21 cellular contexts compared by ENCODE assay signal in genomic region chr20:4702562-4703280, GRCh38. TPM values are rescaled to one million over a fixed set of nuclear protein-coding genes. Genes with fewer than 3 reads are reported as not detected.
DNase-seq lines count a peak whose midpoint lies in the region; ATAC-seq lines count a peak whose summit lies in the region.
"Had no signal": no experiment of that assay in that cellular context is flagged by ENCODE, and none has a peak within 500 bp of the region (broad histone marks: within the 10 kb centered on the region; RNA-seq: fewer than 3 reads in every experiment).

No MANE protein-coding gene starts in this region.

- H3K27ac ChIP-seq in GM23248 = no peak overlapping the region
- H3K27ac ChIP-seq: BLaER1, body of pancreas, heart left ventricle, sigmoid colon, SJCRH30, thoracic aorta had no signal

- DNase-seq in GM23248 = peak; percentile 8
- peak; percentile 37 for DNase-seq in KBM-7
- peak; percentile 28 for DNase-seq in activated T-cell treated with anti-CD3 and anti-CD28 coated beads, Interleukin-2, amount 50 U/mL, for 48 hours
- DNase-seq in memory B cell (ENCODE audit: low spot score in 2 of 2) = no peak
- no peak for DNase-seq in DMS153 treated with DMSO at 0.1 percent for 48 hours (lab: John Stamatoyannopoulos, UW; ENCODE audit: unreplicated experiment)
- no peak for DNase-seq in NCI-H146 treated with DMSO at 0.1 percent for 48 hours (lab: John Stamatoyannopoulos, UW; ENCODE audit: unreplicated experiment)
- DNase-seq in NK-92 treated with Interleukin-12 subunit alpha and Interleukin-12 subunit beta, amount 100 ng/mL, for 24 hours (lab: John Stamatoyannopoulos, UW) = no peak
- DNase-seq: activated CD4-positive, alpha-beta memory T cell treated with anti-CD3 and anti-CD28 coated beads, Interleukin-2, amount 10 ng/mL, durations not matched to agents 7 days and 5 days; body of pancreas; dermis blood vessel endothelial cell; heart left ventricle; kidney glomerular epithelial cell; MV-4-11; NCI-H82; occipital lobe; sigmoid colon; SJCRH30; stimulated activated CD4-positive, alpha-beta T cell treated with anti-CD3 and anti-CD28 coated beads, Interleukin-2, amount 100 ng/mL, for 24 hours had no signal

- peaks cover 9% of the 10 kb centered on the region for H3K36me3 Mint-ChIP-seq in memory B cell

- H3K27me3 Mint-ChIP-seq in memory B cell = no peaks in the 10 kb centered on the region
- H3K27me3 Mint-ChIP-seq: activated CD4-positive, alpha-beta memory T cell treated with anti-CD3 and anti-CD28 coated beads, Interleukin-2, amount 10 ng/mL, durations not matched to agents 7 days and 5 days had no signal

- H3K4me2 ChIP-seq in GM23248 (ENCODE audit: unreplicated experiment) = no peak overlapping the region
- H3K4me2 ChIP-seq: BLaER1 had no signal

- 58 to 67% methylated on average over 7 of the region's 7 CpGs for WGBS in GM23248 (ENCODE audit: low coverage in 1 of 2, low lambda C conversion rate in 2 of 2, missing lambda C conversion rate in 2 of 2), 2 experiments

- H3K4me3 Mint-ChIP-seq in memory B cell = no peak overlapping the region
- H3K4me3 Mint-ChIP-seq: activated CD4-positive, alpha-beta memory T cell treated with anti-CD3 and anti-CD28 coated beads, Interleukin-2, amount 10 ng/mL, durations not matched to agents 7 days and 5 days had no signal

- H3K27ac Mint-ChIP-seq in memory B cell = peak overlapping the region; percentile 7
- H3K27ac Mint-ChIP-seq: activated CD4-positive, alpha-beta memory T cell treated with anti-CD3 and anti-CD28 coated beads, Interleukin-2, amount 10 ng/mL, durations not matched to agents 7 days and 5 days had no signal

- H3K79me2 ChIP-seq in GM23248 (ENCODE audit: insufficient read depth) = peaks cover 32% of the 10 kb centered on the region

- peaks cover 34% of the 10 kb centered on the region for H3F3A ChIP-seq in GM23248 (ENCODE audit: insufficient read depth)

- peaks cover 9% of the 10 kb centered on the region; the same call in 1 of the 2 replicates for H3K4me1 ChIP-seq in GM23248 (ENCODE audit: insufficient read depth)

- in situ Hi-C loops in GM23248 (cut with MboI) = no loop called here
- in situ Hi-C loops in KBM-7 (cut with MboI; ENCODE audit: low pct_unique_long_range_greater_than_20kb, low sequenced_read_pairs) = no loop called here

- no peaks in the 10 kb centered on the region for H3K9me2 ChIP-seq in GM23248 (ENCODE audit: insufficient read depth)

- H3K9me3 ChIP-seq in GM23248 (ENCODE audit: low read depth) = no peaks in the 10 kb centered on the region
- H3K9me3 ChIP-seq: BLaER1, body of pancreas, heart left ventricle, sigmoid colon, SJCRH30, thoracic aorta had no signal

- H3K36me3 ChIP-seq in GM23248 (ENCODE audit: low read depth) = peaks cover 29% of the 10 kb centered on the region

- no peak overlapping the region for H3K9ac ChIP-seq in GM23248
- H3K9ac ChIP-seq: BLaER1 had no signal

- no peak for ATAC-seq in memory B cell (ENCODE audit: low read depth)
- ATAC-seq: body of pancreas had no signal

- H3K4me3 ChIP-seq in GM23248 = no peak overlapping the region
- H3K4me3 ChIP-seq: BLaER1, body of pancreas, heart left ventricle, sigmoid colon, SJCRH30, thoracic aorta had no signal

- peaks cover 7% of the 10 kb centered on the region; the same call in 1 of the 2 replicates for H4K20me1 ChIP-seq in GM23248 (ENCODE audit: insufficient read depth)

- H2AFZ ChIP-seq in GM23248 = no peak overlapping the region

- H3K27me3 ChIP-seq in GM23248 (replicated peaks; ENCODE audit: insufficient read depth) = no peaks in the 10 kb centered on the region
- H3K27me3 ChIP-seq: BLaER1, body of pancreas, heart left ventricle, sigmoid colon, SJCRH30 had no signal

- peaks cover 21% of the 10 kb centered on the region for H3K4me1 Mint-ChIP-seq in memory B cell

- no peaks in the 10 kb centered on the region for H3K9me3 Mint-ChIP-seq in memory B cell
- H3K9me3 Mint-ChIP-seq: activated CD4-positive, alpha-beta memory T cell treated with anti-CD3 and anti-CD28 coated beads, Interleukin-2, amount 10 ng/mL, durations not matched to agents 7 days and 5 days had no signal

RNA-seq across cellular contexts. Expression of gene PRNP, which starts 16.5 kb away (rescaled TPM):
- total RNA-seq in GM23248 (2014; rRNA removed; shearing (Covaris generic)) = 388 and 407 TPM in 2 replicates
- polyA plus RNA-seq in GM23248 (2016; fragmentation: Nextera tagmentation; extraction: Ambion mirVana) = 498 and 506 TPM in 2 replicates

RNA-seq across cellular contexts. Expression of gene PRND, which starts 19.0 kb away (rescaled TPM):
- total RNA-seq in GM23248 (2014; rRNA removed; shearing (Covaris generic)) = not detected in 2 replicates
- not detected in 2 replicates for polyA plus RNA-seq in GM23248 (2016; fragmentation: Nextera tagmentation; extraction: Ambion mirVana)
- total RNA-seq: activated CD4-positive, alpha-beta memory T cell treated with anti-CD3 and anti-CD28 coated beads, Interleukin-2, amount 10 ng/mL, durations not matched to agents 7 days and 5 days; body of pancreas; mucosa of gallbladder; SJCRH30; thoracic aorta had no signal
- polyA plus RNA-seq: heart left ventricle had no signal

Comparison
In these comparisons a context has a peak if more than half of its experiments do, and no peak if none do; other contexts are left out.
1. DNase-seq: peak in GM23248 (single experiment), KBM-7 (single experiment) and activated T-cell treated with anti-CD3 and anti-CD28 coated beads, Interleukin-2, amount 50 U/mL, for 48 hours (2 of 2); none in memory B cell (0 of 2), DMS153 treated with DMSO at 0.1 percent for 48 hours (single experiment), NCI-H146 treated with DMSO at 0.1 percent for 48 hours (single experiment) and NK-92 treated with Interleukin-12 subunit alpha and Interleukin-12 subunit beta, amount 100 ng/mL, for 24 hours (single experiment).